8 cellular contexts compared by ENCODE assay signal in the genomic region with DNA sequence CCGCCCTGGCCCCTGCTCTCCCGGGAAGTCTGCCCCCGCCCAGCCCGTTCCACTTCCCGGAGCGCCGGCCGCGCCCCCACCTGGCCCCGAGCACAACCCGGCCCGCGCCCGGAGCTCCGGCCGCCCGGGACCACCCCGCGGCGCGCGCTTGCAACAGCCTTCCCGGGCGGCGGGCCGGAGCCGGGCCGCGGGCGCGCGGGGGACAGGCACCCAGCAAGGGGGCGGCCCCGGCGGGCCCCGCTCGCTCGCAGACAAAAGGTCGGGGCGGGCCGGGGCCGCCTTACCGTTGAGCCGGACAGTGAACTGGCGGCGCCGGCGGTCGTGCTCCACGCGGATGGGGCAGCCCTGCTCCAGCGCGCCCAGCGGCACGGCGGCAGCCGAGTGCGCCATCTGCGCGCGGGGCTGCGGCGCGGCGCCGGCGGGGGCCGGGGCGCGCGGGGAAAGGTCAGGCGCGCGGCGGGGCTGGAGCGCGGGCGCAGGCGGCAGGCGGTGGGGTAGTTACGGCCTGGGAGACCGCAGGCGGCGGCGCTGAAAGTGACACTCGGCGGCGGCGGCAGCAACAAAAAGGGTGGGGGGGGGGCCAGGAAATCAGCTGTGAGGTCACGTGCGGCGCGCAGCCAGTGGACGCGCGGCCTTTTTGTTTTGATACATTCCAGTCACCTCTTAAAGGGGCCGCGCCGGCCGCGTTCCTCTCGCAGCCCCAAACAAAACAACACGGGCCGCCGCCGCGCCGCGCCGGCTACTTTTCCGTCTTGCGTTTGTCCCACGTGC. TPM values are rescaled to one million over a fixed set of nuclear protein-coding genes. Genes with fewer than 3 reads are reported as not detected.
DNase-seq lines count a peak whose midpoint lies in the region; ATAC-seq, FAIRE-seq and TF ChIP-seq lines count a peak whose summit lies in the region.

A gene with protein sequence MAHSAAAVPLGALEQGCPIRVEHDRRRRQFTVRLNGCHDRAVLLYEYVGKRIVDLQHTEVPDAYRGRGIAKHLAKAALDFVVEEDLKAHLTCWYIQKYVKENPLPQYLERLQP (minus strand): TSS at position 536 of the 771 bp plus-strand sequence. CDS start 146 bp downstream, at position 390.

- under 1% methylated on average over 24 of the region's 113 CpGs for WGBS in A549 (ENCODE audit: missing lambda C conversion rate)

- H3K4me2 ChIP-seq in A549, result peak within 1 kb of the TSS; percentile 92

- TF ChIP-seq CTCF in A549 (IDR thresholded peaks at IDR 0.05), result no peak
- TF ChIP-seq CTCF in activated CD8-positive, alpha-beta T cell treated with anti-CD3 and anti-CD28 coated beads for 36 hours (IDR thresholded peaks at IDR 0.05), result no peak

- TF ChIP-seq RAD21 in A549 (conservative IDR thresholded peaks at IDR 0.05 in 1 of 2, IDR thresholded peaks at IDR 0.05 in 1 of 2), result no peak

- ATAC-seq in A549, result peak; percentile 63 to 77
- ATAC-seq in GM18868 (IDR thresholded peaks at IDR 0.05; ENCODE audit: unreplicated experiment), result peak; percentile 87
- ATAC-seq in HG03103 (IDR thresholded peaks at IDR 0.05; ENCODE audit: low read depth, unreplicated experiment), result peak; percentile 57
- ATAC-seq in activated CD8-positive, alpha-beta T cell treated with anti-CD3 and anti-CD28 coated beads for 36 hours, result peak; percentile 76

- DNase-seq in A549 (ENCODE audit: low read depth in 1 of 2, low spot score in 1 of 2), result peak; percentile 88 to 93
- peak; percentile 92 for DNase-seq in NCI-H748 (lab: John Stamatoyannopoulos, UW; ENCODE audit: unreplicated experiment)
- DNase-seq in activated CD8-positive, alpha-beta T cell treated with anti-CD3 and anti-CD28 coated beads for 36 hours, result peak; percentile 84
- DNase-seq in effector CD4-positive, alpha-beta T cell, result peak; percentile 77
- peak; percentile 87 to 91 for DNase-seq in lung microvascular endothelial cell (ENCODE audit: low read depth in 2 of 2)
- peak; percentile 49 to 69 (median 50) for DNase-seq in stimulated activated CD4-positive, alpha-beta T cell treated with anti-CD3 and anti-CD28 coated beads, TNF-alpha, amount 100 ng/mL, for 24 hours (ENCODE audit: low read depth in 3 of 3)

- peak within 1 kb of the TSS; percentile 77 for H3K4me3 Mint-ChIP-seq in activated CD8-positive, alpha-beta T cell treated with anti-CD3 and anti-CD28 coated beads for 36 hours

- H3K27me3 Mint-ChIP-seq in activated CD8-positive, alpha-beta T cell treated with anti-CD3 and anti-CD28 coated beads for 36 hours, result no peaks in the 10 kb centered on the region

- H3K4me1 ChIP-seq in A549, result peaks cover 10% of the 10 kb centered on the region

- H3K9me3 Mint-ChIP-seq in activated CD8-positive, alpha-beta T cell treated with anti-CD3 and anti-CD28 coated beads for 36 hours, result no peaks in the 10 kb centered on the region

- no peak for TF ChIP-seq POLR2A in A549 (IDR thresholded peaks at IDR 0.05; ENCODE audit: low read length)

- CTCF ChIA-PET in A549 (lab: Yijun Ruan, JAX), result interaction anchor here (1.0 to 8.2 kb wide), 7 partner anchors 10 to 259 kb away, joined by 3 to 52 read pairs (median 3); no protein-coding TSS in a partner anchor
- CTCF ChIA-PET in activated CD8-positive, alpha-beta T cell treated with anti-CD3 and anti-CD28 coated beads for 36 hours (lab: Charles Lee), result interaction anchor here (1.0 kb wide), 1 partner anchor 27 kb away, joined by 3 read pairs; no protein-coding TSS in a partner anchor

- no peaks in the 10 kb centered on the region for H3K9me3 ChIP-seq in A549

- H3K27ac ChIP-seq in A549, result peak within 1 kb of the TSS; percentile 52 to 77

- no peak for FAIRE-seq in A549 (lab: Jason Lieb, UNC)

- POLR2A ChIA-PET in A549 (lab: Yijun Ruan, JAX), result interaction anchor here (0.6 to 2.1 kb wide), 5 partner anchors 10 to 210 kb away, joined by 3 to 7 read pairs (median 5); partner anchors contain the start of genes TMEM11 and USP22
- POLR2A ChIA-PET in activated CD8-positive, alpha-beta T cell treated with anti-CD3 and anti-CD28 coated beads for 36 hours (lab: Charles Lee), result interaction anchor here (0.6 to 1.2 kb wide), 4 partner anchors 32 to 209 kb away, joined by 3 to 4 read pairs (median 3); no protein-coding TSS in a partner anchor

- peak within 1 kb of the TSS; percentile 27 for H3K27ac Mint-ChIP-seq in activated CD8-positive, alpha-beta T cell treated with anti-CD3 and anti-CD28 coated beads for 36 hours

- TF ChIP-seq EP300 in A549 (IDR thresholded peaks at IDR 0.05), result no peak

- intact Hi-C loops in activated CD8-positive, alpha-beta T cell treated with anti-CD3 and anti-CD28 coated beads for 36 hours (cut with micrococcal nuclease), result loop anchor here (10.0 kb wide), 1 partner anchor 128 kb away; the partner anchor contains the start of gene DHRS7B

- no peaks in the 10 kb centered on the region for H3K36me3 Mint-ChIP-seq in activated CD8-positive, alpha-beta T cell treated with anti-CD3 and anti-CD28 coated beads for 36 hours (ENCODE audit: low read depth)

- H3K4me1 Mint-ChIP-seq in activated CD8-positive, alpha-beta T cell treated with anti-CD3 and anti-CD28 coated beads for 36 hours (ENCODE audit: low read depth), result peaks cover 8% of the 10 kb centered on the region

- H3K4me3 ChIP-seq in A549, result peak within 1 kb of the TSS; percentile 77

TF ChIP-seq in A549, 52 proteins besides CTCF, POLR2A, EP300 and RAD21:
- peak; percentile 80; the same call in 1 of the 2 replicates for TF ChIP-seq MAX (IDR thresholded peaks at IDR 0.05)
- no peak for TF ChIP-seq NPAS2 (CRISPR knock-in tag; IDR thresholded peaks at IDR 0.05; ENCODE audit: borderline replicate concordance)
- TF ChIP-seq HDAC2 (IDR thresholded peaks at IDR 0.05), result no peak
- no peak for TF ChIP-seq CEBPB (IDR thresholded peaks at IDR 0.05)
- peak in 1 of 2 experiments; percentile 57; a peak in 2 of 5 replicates for TF ChIP-seq JUN (IDR thresholded peaks at IDR 0.05)
- no peak for TF ChIP-seq PHF8 (IDR thresholded peaks at IDR 0.05; ENCODE audit: borderline replicate concordance, low read depth)
- TF ChIP-seq GATA3 (IDR thresholded peaks at IDR 0.05; ENCODE audit: borderline replicate concordance), result peak; percentile 38; the same call in 1 of the 2 replicates
- TF ChIP-seq FOSL2 (IDR thresholded peaks at IDR 0.05), result no peak
- TF ChIP-seq FOSL2 (CRISPR knock-in tag; IDR thresholded peaks at IDR 0.05), result no peak
- 0 out of 2 replicates have a peak, but pooled peaks have one; percentile 41 for TF ChIP-seq BHLHE40 (IDR thresholded peaks at IDR 0.05; ENCODE audit: low read depth, low read length)
- no peak for TF ChIP-seq CBX8 (IDR thresholded peaks at IDR 0.05)
- TF ChIP-seq KDM1A (IDR thresholded peaks at IDR 0.05; ENCODE audit: low read depth), result no peak
- TF ChIP-seq FOXS1 (CRISPR knock-in tag; IDR thresholded peaks at IDR 0.05), result no peak
- TF ChIP-seq, protein P1, sequence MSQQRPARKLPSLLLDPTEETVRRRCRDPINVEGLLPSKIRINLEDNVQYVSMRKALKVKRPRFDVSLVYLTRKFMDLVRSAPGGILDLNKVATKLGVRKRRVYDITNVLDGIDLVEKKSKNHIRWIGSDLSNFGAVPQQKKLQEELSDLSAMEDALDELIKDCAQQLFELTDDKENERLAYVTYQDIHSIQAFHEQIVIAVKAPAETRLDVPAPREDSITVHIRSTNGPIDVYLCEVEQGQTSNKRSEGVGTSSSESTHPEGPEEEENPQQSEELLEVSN (IDR thresholded peaks at IDR 0.05; ENCODE audit: borderline replicate concordance, low read depth), result no peak
- TF ChIP-seq RARB (CRISPR knock-in tag; IDR thresholded peaks at IDR 0.05), result no peak
- peak; percentile 94 for TF ChIP-seq PBX3 (IDR thresholded peaks at IDR 0.05)
- peak; percentile 96 for TF ChIP-seq USF2 (IDR thresholded peaks at IDR 0.05)

RNA-seq across cellular contexts. Expression of the gene that starts here (rescaled TPM):
- polyA plus RNA-seq in A549 (2011; rRNA removed) (1.1 and 1.5 TPM in 2 replicates), A549 (2017; fragmentation: RNase III; extraction: RNeasy Plus Mini Kit Qiagen cat#74134 plus additional on column Dnase treatment) (1.0 to 1.6 TPM (median 1.3 TPM) in 3 replicates)
- 0.61 and 1.0 TPM in 2 replicates for polyA plus RNA-seq in A549 (2012; cell fraction: cytosol; rRNA removed)
- 1.0 and 1.3 TPM in 2 replicates for polyA plus RNA-seq in A549 (2012; cell fraction: nucleus; rRNA removed)
- polyA minus RNA-seq in A549 (2011; rRNA and poly(A)+ RNA removed), result 1.3 and 1.5 TPM in 2 replicates
- total RNA-seq in activated CD8-positive, alpha-beta T cell treated with anti-CD3 and anti-CD28 coated beads for 36 hours, result 1 to 10 TPM; 1.1 to 1.3 TPM
- total RNA-seq in lung microvascular endothelial cell, result 2.6 and 3.6 TPM in 2 replicates

Comparison
In these comparisons a context has a peak if more than half of its experiments do, and no peak if none do; other contexts are left out.
1. Peak in every context shown above with its lines: DNase-seq, ATAC-seq, H3K4me3 ChIP-seq and H3K27ac ChIP-seq.